Comparison of ENCODE assay signal across 8 cellular contexts in the genomic region with DNA sequence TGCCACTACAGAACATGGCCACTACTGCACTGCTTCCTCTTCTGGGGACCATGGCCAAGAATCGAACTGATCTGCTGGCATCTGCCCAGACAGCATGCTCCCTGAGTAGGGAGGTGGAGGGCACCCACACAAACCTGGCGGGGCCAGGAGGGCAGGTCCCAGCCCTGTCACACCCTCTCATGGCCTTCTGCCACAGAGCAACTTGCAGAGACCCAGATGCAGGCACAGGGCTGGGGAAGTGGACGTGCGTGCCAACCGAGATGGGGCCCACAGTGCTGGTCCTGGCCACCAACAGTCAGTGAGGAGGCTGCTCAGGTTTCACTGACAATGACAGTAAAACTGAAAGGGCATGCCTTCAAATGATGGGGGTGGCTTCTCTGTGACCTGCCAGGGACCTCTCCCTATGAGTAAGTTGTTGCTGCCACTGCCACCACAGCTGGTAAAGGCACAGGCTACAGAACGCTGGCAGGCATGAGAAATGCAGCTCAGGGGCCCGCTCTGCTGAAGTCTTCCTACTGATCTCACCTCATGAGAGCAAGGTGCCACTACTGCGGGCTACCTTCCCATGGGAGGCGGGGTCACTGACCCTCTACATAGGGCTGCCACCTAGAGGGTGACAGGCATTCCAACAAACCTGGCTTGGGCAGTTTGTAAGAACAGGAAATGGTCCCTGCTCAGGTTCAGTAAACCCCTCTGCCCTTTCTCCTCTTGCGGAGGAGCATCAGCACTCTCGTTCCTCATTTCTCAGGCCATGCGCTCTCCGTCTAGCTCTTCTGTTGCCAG. TPM values are rescaled to one million over a fixed set of nuclear protein-coding genes. Genes with fewer than 3 reads are reported as not detected.
DNase-seq lines count a peak whose midpoint lies in the region; ATAC-seq, FAIRE-seq and TF ChIP-seq lines count a peak whose summit lies in the region.

No MANE protein-coding gene starts in this region.

- H3K27ac Mint-ChIP-seq in osteocyte (ENCODE audit: unreplicated experiment), result no peak overlapping the region

- H3K9me3 ChIP-seq in Karpas-422 (ENCODE audit: low read length) (no peaks in the 10 kb centered on the region), endothelial cell of umbilical vein (replicated peaks; ENCODE audit: control insufficient read depth, insufficient read depth, low read length) (no peaks in the 10 kb centered on the region)

- H3K4me1 Mint-ChIP-seq in osteocyte (ENCODE audit: unreplicated experiment), result peaks cover 57% of the 10 kb centered on the region

- H3K9ac ChIP-seq in Karpas-422 (ENCODE audit: low read length) (no peak overlapping the region), endothelial cell of umbilical vein (replicated peaks; ENCODE audit: extremely low read depth, insufficient read depth, low read length) (peak overlapping the region; percentile 66)

- no TSS peak for BruUV-seq in endothelial cell of umbilical vein (replicated peaks; lab: Mats Ljungman, UMichigan)

- H3K4me3 ChIP-seq in Karpas-422 (ENCODE audit: low read length), result no peak overlapping the region
- H3K4me3 ChIP-seq in endothelial cell of umbilical vein (replicated peaks in 1 of 3; ENCODE audit: insufficient read depth in 1 of 3, low read depth in 1 of 3, low read length in 3 of 3), result no peak overlapping the region

- intact Hi-C loops in endothelial cell of umbilical vein (cut with micrococcal nuclease), result loop anchor here (1.0 kb wide), 1 partner anchor 15 kb away; no protein-coding TSS in a partner anchor

- H3K27me3 Mint-ChIP-seq in osteocyte (ENCODE audit: unreplicated experiment), result no peaks in the 10 kb centered on the region

- dilution Hi-C loops in endothelial cell of umbilical vein (cut with MboI; ENCODE audit: extremely low pct_ligation_motif_present, low sequenced_read_pairs), result no loop called here

- H2AFZ ChIP-seq in Karpas-422 (ENCODE audit: low read length) (no peak overlapping the region), endothelial cell of umbilical vein (ENCODE audit: low read depth, low read length) (no peak overlapping the region)

- H4K20me1 ChIP-seq in Karpas-422 (ENCODE audit: insufficient read depth, low read depth, low read length), result no peaks in the 10 kb centered on the region
- no peaks in the 10 kb centered on the region for H4K20me1 ChIP-seq in endothelial cell of umbilical vein (replicated peaks; ENCODE audit: control insufficient read depth, extremely low read depth, insufficient read depth, low read length)

- peak; percentile 63 for ATAC-seq in GM21737 (IDR thresholded peaks at IDR 0.05; ENCODE audit: unreplicated experiment)

- CTCF ChIA-PET in endothelial cell of umbilical vein (lab: Charles Lee), result interaction anchor here (1.7 to 3.2 kb wide), 5 partner anchors 12 to 174 kb away, joined by 6 to 30 read pairs (median 16); partner anchors contain the start of gene HIC1

- H3K9me1 ChIP-seq in endothelial cell of umbilical vein (replicated peaks; ENCODE audit: control insufficient read depth, extremely low read depth, insufficient read depth, low read length), result no peaks in the 10 kb centered on the region

- H3K4me3 Mint-ChIP-seq in osteocyte (ENCODE audit: unreplicated experiment), result no peak overlapping the region

- no peak for DNase-seq in GM18507 (ENCODE audit: extremely low spot score, insufficient read length, low read depth)
- DNase-seq in Karpas-422, result peak; percentile 58
- no peak for DNase-seq in endothelial cell of umbilical vein (ENCODE audit: low read depth, low spot score)
- DNase-seq in stimulated activated CD8-positive, alpha-beta memory T cell treated with anti-CD3 and anti-CD28 coated beads, Interleukin-4, amount 100 ng/mL, for 48 hours, result peak; percentile 82
- no peak for DNase-seq in osteocyte (ENCODE audit: extremely low spot score, unreplicated experiment)
- no peak for DNase-seq in cerebellar nuclear complex (lab: John Stamatoyannopoulos, UW)
- DNase-seq in globus pallidus (ENCODE audit: low spot score), result no peak

- TF ChIP-seq CTCF in endothelial cell of umbilical vein (IDR thresholded peaks at IDR 0.05; ENCODE audit: extremely low read depth in 1 of 2, insufficient read depth in 1 of 2, low read depth in 1 of 2, low read length in 2 of 2) (no peak), osteocyte (IDR thresholded peaks at IDR 0.05) (no peak)

- no peaks in the 10 kb centered on the region for H3K9me3 Mint-ChIP-seq in osteocyte (ENCODE audit: unreplicated experiment)

- H3K9me2 ChIP-seq in Karpas-422 (replicated peaks; ENCODE audit: insufficient read depth, low read length), result no peaks in the 10 kb centered on the region

- H3K36me3 ChIP-seq in Karpas-422 (ENCODE audit: insufficient read depth, low read length) (no peaks in the 10 kb centered on the region), endothelial cell of umbilical vein (ENCODE audit: control insufficient read depth in 2 of 2, extremely low read depth in 1 of 2, insufficient read depth in 2 of 2, low read length in 2 of 2) (peaks cover 0 to 3% of the 10 kb centered on the region in 2 experiments)

- POLR2A ChIA-PET in endothelial cell of umbilical vein (lab: Charles Lee), result no interaction called here

- peak; percentile 97 for FAIRE-seq in GM18507 (lab: Jason Lieb, UNC)
- peak; percentile 66 for FAIRE-seq in endothelial cell of umbilical vein (lab: Jason Lieb, UNC)

- no peak overlapping the region for H3K27ac ChIP-seq in Karpas-422 (ENCODE audit: low read length)
- H3K27ac ChIP-seq in endothelial cell of umbilical vein (ENCODE audit: insufficient read depth, low read depth, low read length), result peak overlapping the region; percentile 93

- TF ChIP-seq POLR2A in endothelial cell of umbilical vein (IDR thresholded peaks at IDR 0.05; ENCODE audit: low read depth, low read length), result no peak

- H3K4me2 ChIP-seq in Karpas-422 (ENCODE audit: low read depth, low read length, poor library complexity, severe bottlenecking), result no peak overlapping the region
- no peak overlapping the region for H3K4me2 ChIP-seq in endothelial cell of umbilical vein (ENCODE audit: insufficient read depth, low read length)

- peaks cover 12% of the 10 kb centered on the region for H3K36me3 Mint-ChIP-seq in osteocyte (ENCODE audit: unreplicated experiment)

- H3K4me1 ChIP-seq in Karpas-422 (ENCODE audit: low read length) (peaks cover 23% of the 10 kb centered on the region), endothelial cell of umbilical vein (ENCODE audit: control insufficient read depth, extremely low read depth, insufficient read depth, low read length) (peaks cover 62% of the 10 kb centered on the region)

- H3K79me2 ChIP-seq in Karpas-422 (ENCODE audit: low read length), result no peaks in the 10 kb centered on the region
- H3K79me2 ChIP-seq in endothelial cell of umbilical vein (ENCODE audit: control insufficient read depth, insufficient read depth, low read length), result peaks cover 3% of the 10 kb centered on the region

- H3K27me3 ChIP-seq in Karpas-422 (ENCODE audit: low read length) (no peaks in the 10 kb centered on the region), endothelial cell of umbilical vein (ENCODE audit: control insufficient read depth in 2 of 2, insufficient read depth in 2 of 2, low read length in 2 of 2) (no peaks in the 10 kb centered on the region)

RNA-seq across cellular contexts. Expression of gene HIC1, which starts 15.5 kb away (rescaled TPM):
- 3.2 and 13.9 TPM in 2 replicates for total RNA-seq in Karpas-422 (2014; rRNA removed; shearing (Covaris generic); ENCODE audit: low replicate concordance)
- 25.8 and 35.5 TPM in 2 replicates for total RNA-seq in endothelial cell of umbilical vein
- 18.2 and 20.2 TPM in 2 replicates for polyA plus RNA-seq in endothelial cell of umbilical vein
- 6.5 and 11.3 TPM in 2 replicates for polyA plus RNA-seq in endothelial cell of umbilical vein (2011; cell fraction: cytosol; rRNA removed)
- polyA plus RNA-seq in endothelial cell of umbilical vein (2011; cell fraction: nucleus; rRNA removed), result 46.4 and 50.2 TPM in 2 replicates
- polyA plus RNA-seq in endothelial cell of umbilical vein (2012), result 8.2 and 19.6 TPM in 2 replicates
- polyA minus RNA-seq in endothelial cell of umbilical vein, result 10.7 and 22.4 TPM in 2 replicates
- polyA minus RNA-seq in endothelial cell of umbilical vein (2011; cell fraction: cytosol; rRNA and poly(A)+ RNA removed), result not detected
- 56.9 and 118 TPM in 2 replicates for polyA minus RNA-seq in endothelial cell of umbilical vein (2011; cell fraction: nucleus; rRNA and poly(A)+ RNA removed)
- 3.3 and 3.7 TPM in 2 replicates for total RNA-seq in osteocyte

RNA-seq across cellular contexts. Expression of gene OVCA2, which starts 28.6 kb away (rescaled TPM):
- 49.1 and 50.2 TPM in 2 replicates for total RNA-seq in Karpas-422 (2014; rRNA removed; shearing (Covaris generic); ENCODE audit: low replicate concordance)
- total RNA-seq in endothelial cell of umbilical vein (40.9 and 41.3 TPM in 2 replicates), osteocyte (33.2 and 35.9 TPM in 2 replicates)
- 84.2 and 102 TPM in 2 replicates for polyA plus RNA-seq in endothelial cell of umbilical vein
- 62.0 and 68.4 TPM in 2 replicates for polyA plus RNA-seq in endothelial cell of umbilical vein (2011; cell fraction: cytosol; rRNA removed)
- 27.0 and 34.3 TPM in 2 replicates for polyA plus RNA-seq in endothelial cell of umbilical vein (2011; cell fraction: nucleus; rRNA removed)
- 40.7 and 40.8 TPM in 2 replicates for polyA plus RNA-seq in endothelial cell of umbilical vein (2012)
- 29.7 and 32.0 TPM in 2 replicates for polyA minus RNA-seq in endothelial cell of umbilical vein
- polyA minus RNA-seq in endothelial cell of umbilical vein (2011; cell fraction: cytosol; rRNA and poly(A)+ RNA removed), result 24.1 TPM
- polyA minus RNA-seq in endothelial cell of umbilical vein (2011; cell fraction: nucleus; rRNA and poly(A)+ RNA removed), result 4.8 and 6.6 TPM in 2 replicates

RNA-seq across cellular contexts. Expression of gene DPH1, which starts 40.5 kb away (rescaled TPM):
- 37.5 and 41.9 TPM in 2 replicates for total RNA-seq in Karpas-422 (2014; rRNA removed; shearing (Covaris generic); ENCODE audit: low replicate concordance)
- total RNA-seq in endothelial cell of umbilical vein, result 37.8 and 38.5 TPM in 2 replicates
- 45.6 and 50.4 TPM in 2 replicates for polyA plus RNA-seq in endothelial cell of umbilical vein
- polyA plus RNA-seq in endothelial cell of umbilical vein (2011; cell fraction: cytosol; rRNA removed), result 24.4 and 28.4 TPM in 2 replicates
- polyA plus RNA-seq in endothelial cell of umbilical vein (2011; cell fraction: nucleus; rRNA removed), result 113 and 132 TPM in 2 replicates
- 27.7 and 30.0 TPM in 2 replicates for polyA plus RNA-seq in endothelial cell of umbilical vein (2012)
- 28.8 and 50.5 TPM in 2 replicates for polyA minus RNA-seq in endothelial cell of umbilical vein
- 34.0 TPM for polyA minus RNA-seq in endothelial cell of umbilical vein (2011; cell fraction: cytosol; rRNA and poly(A)+ RNA removed)
- polyA minus RNA-seq in endothelial cell of umbilical vein (2011; cell fraction: nucleus; rRNA and poly(A)+ RNA removed), result 36.8 and 41.4 TPM in 2 replicates
- 57.3 and 59.0 TPM in 2 replicates for total RNA-seq in osteocyte

RNA-seq across cellular contexts. Expression of gene RTN4RL1, which starts 45.3 kb away (rescaled TPM):
- 0.11 and 0.30 TPM in 2 replicates for total RNA-seq in Karpas-422 (2014; rRNA removed; shearing (Covaris generic); ENCODE audit: low replicate concordance)
- total RNA-seq in endothelial cell of umbilical vein (not detected in 2 replicates), osteocyte (3.7 and 3.8 TPM in 2 replicates)
- 0.03 and 0.04 TPM in 2 replicates for polyA plus RNA-seq in endothelial cell of umbilical vein
- 0.03 TPM in 2 replicates for polyA plus RNA-seq in endothelial cell of umbilical vein (2011; cell fraction: cytosol; rRNA removed)
- polyA plus RNA-seq in endothelial cell of umbilical vein (2011; cell fraction: nucleus; rRNA removed), result not detected in 2 replicates
- polyA plus RNA-seq in endothelial cell of umbilical vein (2012), result 0.04 and 0.11 TPM in 2 replicates
- 0.08 TPM in 1 of 2 replicates, not detected in the other for polyA minus RNA-seq in endothelial cell of umbilical vein
- polyA minus RNA-seq in endothelial cell of umbilical vein (2011; cell fraction: cytosol; rRNA and poly(A)+ RNA removed), result not detected
- not detected in 2 replicates for polyA minus RNA-seq in endothelial cell of umbilical vein (2011; cell fraction: nucleus; rRNA and poly(A)+ RNA removed)

Comparison
In these comparisons a context has a peak if more than half of its experiments do, and no peak if none do; other contexts are left out.
1. DNase-seq: peak in Karpas-422 (single experiment) and stimulated activated CD8-positive, alpha-beta memory T cell treated with anti-CD3 and anti-CD28 coated beads, Interleukin-4, amount 100 ng/mL, for 48 hours (single experiment); none in GM18507 (single experiment), endothelial cell of umbilical vein (single experiment), osteocyte (single experiment), cerebellar nuclear complex (0 of 2) and globus pallidus (single experiment).